ENCODE assay signal across 2 cellular contexts in the genomic region with DNA sequence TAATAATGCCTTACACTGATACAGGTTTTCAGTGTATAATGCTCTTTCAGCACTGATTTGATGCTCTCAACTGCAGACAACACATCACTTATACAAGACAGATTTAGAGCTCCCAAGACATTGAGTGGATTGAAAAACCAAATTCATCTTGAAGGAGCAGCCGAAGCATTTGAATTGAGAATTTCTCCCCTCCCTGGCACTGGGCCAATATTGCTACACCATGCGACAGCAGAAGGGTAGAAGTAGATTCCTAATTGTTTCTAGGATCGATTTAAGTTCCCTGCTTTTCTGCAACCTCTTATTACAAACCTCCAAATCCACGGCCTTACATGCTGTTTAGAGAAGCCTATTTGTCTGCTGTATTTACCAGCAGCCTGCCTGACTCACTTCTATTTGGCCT.
TF ChIP-seq lines count a peak whose summit lies in the region.

No MANE protein-coding gene starts in this region.

TF ChIP-seq in HepG2, 621 proteins besides CTCF, POLR2A, EP300 and RAD21:
- TF ChIP-seq CENPT (CRISPR knock-in tag; IDR thresholded peaks at IDR 0.05; ENCODE audit: low read depth) (no peak), LCORL (IDR thresholded peaks at IDR 0.05) (peak; percentile 39; the same call in 1 of the 2 replicates), LCORL (CRISPR knock-in tag; IDR thresholded peaks at IDR 0.05) (no peak)

TF ChIP-seq in neural cell, 6 proteins besides CTCF, POLR2A, EP300 and RAD21:
- no peak for TF ChIP-seq TAF1 (IDR thresholded peaks at IDR 0.05; ENCODE audit: low read depth)
- no peak for TF ChIP-seq REST (IDR thresholded peaks at IDR 0.05; ENCODE audit: borderline replicate concordance)
- TF ChIP-seq MXI1 (conservative IDR thresholded peaks at IDR 0.05; ENCODE audit: poor library complexity, severe bottlenecking), result no peak
- no peak for TF ChIP-seq EZH2 (IDR thresholded peaks at IDR 0.05; ENCODE audit: borderline replicate concordance, insufficient read depth, low read length, poor library complexity, severe bottlenecking)
- TF ChIP-seq POLR2AphosphoS5 (IDR thresholded peaks at IDR 0.05), result no peak
- no peak for TF ChIP-seq SMC3 (conservative IDR thresholded peaks at IDR 0.05; ENCODE audit: poor library complexity)
